ENCODE assay signal across 9 cellular contexts in genomic region chr9:120929392-120929791, GRCh38. TPM values are rescaled to one million over a fixed set of nuclear protein-coding genes. Genes with fewer than 3 reads are reported as not detected.
A peak's percentile ranks its signal among the peaks of the same experiment; 100 is the strongest.
DNase-seq lines count a peak whose midpoint lies in the region; ATAC-seq, FAIRE-seq and TF ChIP-seq lines count a peak whose summit lies in the region.
"Had no signal": no experiment of that assay in that cellular context is flagged by ENCODE, and none has a peak within 500 bp of the region (broad histone marks: within the 10 kb centered on the region; RNA-seq: fewer than 3 reads in every experiment).

No MANE protein-coding gene starts in this region.

- H3K4me3 ChIP-seq in heart left ventricle (peak overlapping the region; percentile 57 to 92 (median 78)), uterus (peak overlapping the region; percentile 44 to 68)

- TF ChIP-seq POLR2A in heart left ventricle (IDR thresholded peaks at IDR 0.05): no peak
- TF ChIP-seq POLR2A in uterus (IDR thresholded peaks at IDR 0.05): no peak

- intact Hi-C loops in heart left ventricle (cut with DNase I) (loop anchor here in 3 of 10 donors (2.0 to 5.0 kb wide), 2 partner anchors 52 to 61 kb away; partner anchors contain the start of gene PHF19 (in 2 of the 3)), Right ventricle myocardium inferior (cut with DNase I) (loop anchor here (5.0 kb wide), 1 partner anchor 137 kb away; the partner anchor contains the start of gene FBXW2), uterus (cut with DNase I; ENCODE audit: low total_unique reads) (no loop called here)

- H3K27ac Mint-ChIP-seq in central memory CD8-positive, alpha-beta T cell (ENCODE audit: low read depth): peak overlapping the region; percentile 99
- no peak overlapping the region for H3K27ac Mint-ChIP-seq in mesothelial cell of epicardium

- TF ChIP-seq CTCF in heart left ventricle (IDR thresholded peaks at IDR 0.05) (no peak), mesothelial cell of epicardium (IDR thresholded peaks at IDR 0.05; ENCODE audit: unreplicated experiment) (no peak), uterus (IDR thresholded peaks at IDR 0.05) (no peak)

- H3K9me3 Mint-ChIP-seq in central memory CD8-positive, alpha-beta T cell: no peaks in the 10 kb centered on the region
- no peaks in the 10 kb centered on the region for H3K9me3 Mint-ChIP-seq in mesothelial cell of epicardium

- DNase-seq in heart left ventricle (no peak), Right ventricle myocardium inferior (ENCODE audit: missing footprints) (no peak), mesothelial cell of epicardium (ENCODE audit: low spot score in 2 of 2, unreplicated experiment in 2 of 2) (no peak), uterus (no peak), GM19239 (ENCODE audit: insufficient read length, low spot score) (no peak), ACHN (no peak), AG08395 (ENCODE audit: low spot score) (no peak)
- no peak for DNase-seq in central memory CD8-positive, alpha-beta T cell (ENCODE audit: low spot score in 2 of 2)

- H3K36me3 ChIP-seq in heart left ventricle (no peaks in the 10 kb centered on the region), uterus (no peaks in the 10 kb centered on the region)

- H3K4me3 Mint-ChIP-seq in central memory CD8-positive, alpha-beta T cell: peak overlapping the region; percentile 93
- peak overlapping the region; percentile 58 for H3K4me3 Mint-ChIP-seq in mesothelial cell of epicardium

- no peak for ATAC-seq in heart left ventricle
- ATAC-seq in Right ventricle myocardium inferior: no peak
- no peak for ATAC-seq in central memory CD8-positive, alpha-beta T cell (replicated peaks; ENCODE audit: extremely low read depth, poor library complexity, severe bottlenecking)

- 64 to 71% (median 67%) methylated on average over 9 to 10 of the region's 10 CpGs for WGBS in heart left ventricle, 4 donors

- peaks cover 30% of the 10 kb centered on the region for H3K36me3 Mint-ChIP-seq in central memory CD8-positive, alpha-beta T cell (ENCODE audit: insufficient read depth)
- no peaks in the 10 kb centered on the region for H3K36me3 Mint-ChIP-seq in mesothelial cell of epicardium

- in situ Hi-C loops in ACHN (cut with HindIII; ENCODE audit: low pct_ligation_motif_present, low pct_unique_long_range_greater_than_20kb, low sequenced_read_pairs): no loop called here

- peak overlapping the region; percentile 81 to 98 (median 92) for H3K27ac ChIP-seq in heart left ventricle
- H3K27ac ChIP-seq in uterus: peak overlapping the region; percentile 87 to 88

- H3K27me3 Mint-ChIP-seq in central memory CD8-positive, alpha-beta T cell: no peaks in the 10 kb centered on the region
- peaks cover 6% of the 10 kb centered on the region for H3K27me3 Mint-ChIP-seq in mesothelial cell of epicardium (ENCODE audit: low read depth)

- H3K27me3 ChIP-seq in heart left ventricle (no peaks in the 10 kb centered on the region), uterus (no peaks in the 10 kb centered on the region)

- no peak for FAIRE-seq in GM19239 (lab: Jason Lieb, UNC)
- FAIRE-seq: endometrium had no signal

- peaks cover 0 to 94% (median 36%) of the 10 kb centered on the region in 12 donors for H3K4me1 ChIP-seq in heart left ventricle
- no peaks in the 10 kb centered on the region for H3K4me1 ChIP-seq in uterus

- H3K4me1 Mint-ChIP-seq in central memory CD8-positive, alpha-beta T cell: peaks cover 83% of the 10 kb centered on the region
- peaks cover 13% of the 10 kb centered on the region for H3K4me1 Mint-ChIP-seq in mesothelial cell of epicardium

- H3K9me3 ChIP-seq in heart left ventricle (no peaks in the 10 kb centered on the region), uterus (no peaks in the 10 kb centered on the region)

RNA-seq across cellular contexts. Expression of gene TRAF1, which starts 2.8 kb away (rescaled TPM):
- 1 to 10 TPM in 7 of 9 donors, under 1 TPM in 2; 0.93 to 7.8 (median 1.8) TPM for total RNA-seq in heart left ventricle
- 1 to 10 TPM; 1.7 to 2.4 TPM for polyA plus RNA-seq in heart left ventricle
- 2.1 TPM for total RNA-seq in Right ventricle myocardium inferior
- 7.7 to 8.2 TPM (median 8.0 TPM) in 3 replicates for total RNA-seq in mesothelial cell of epicardium
- total RNA-seq in uterus: 1 to 10 TPM in 2 of 4 donors, under 1 TPM in 2; 0.51 to 8.7 (median 2.6) TPM

RNA-seq across cellular contexts. Expression of gene PHF19, which starts 52.4 kb away (rescaled TPM):
- total RNA-seq in heart left ventricle (10 to 100 TPM in 8 of 9 donors, 1 to 10 TPM in 1; 9.6 to 28.0 (median 12.5) TPM), Right ventricle myocardium inferior (13.2 TPM), mesothelial cell of epicardium (36.0 to 44.5 TPM (median 41.6 TPM) in 3 replicates), uterus (10 to 100 TPM; 12.6 to 76.3 (median 31.8) TPM)
- 10 to 100 TPM; 11.0 to 15.4 TPM for polyA plus RNA-seq in heart left ventricle
